Comparison of ENCODE assay signal across 20 cellular contexts in genomic region chr6:14625173-14625895, GRCh38.
DNase-seq lines count a peak whose midpoint lies in the region; ATAC-seq lines count a peak whose summit lies in the region.
"Had no signal": no experiment of that assay in that cellular context is flagged by ENCODE, and none has a peak within 500 bp of the region (broad histone marks: within the 10 kb centered on the region; RNA-seq: fewer than 3 reads in every experiment).

No MANE protein-coding gene starts in this region.

- no peak overlapping the region for H3K4me3 Mint-ChIP-seq in activated naive CD4-positive, alpha-beta T cell treated with anti-CD3 and anti-CD28 coated beads, Interleukin-2, amount 50 U/mL, for 24 hours
- peak overlapping the region in 1 of 2 donors; percentile 5 for H3K4me3 Mint-ChIP-seq in stimulated activated naive B cell treated with anti-CD40 and anti-IgM and Interleukin-4, amounts not matched to agents 10 μg/mL and 1 μg/mL and 100 μg/mL, for 72 hours
- H3K4me3 Mint-ChIP-seq: HFFc6 had no signal

- peak overlapping the region; percentile 12 for H3K27ac ChIP-seq in KOPT-K1 (ENCODE audit: low read depth, low read length, poor library complexity, severe bottlenecking)
- H3K27ac ChIP-seq: SJCRH30 had no signal

- no peaks in the 10 kb centered on the region for H3K36me3 ChIP-seq in KOPT-K1 (ENCODE audit: insufficient read depth, low read length)
- H3K36me3 ChIP-seq: BE2C, SJCRH30 had no signal

- H3K27me3 Mint-ChIP-seq in activated naive CD4-positive, alpha-beta T cell treated with anti-CD3 and anti-CD28 coated beads, Interleukin-2, amount 50 U/mL, for 24 hours = no peaks in the 10 kb centered on the region
- no peaks in the 10 kb centered on the region for H3K27me3 Mint-ChIP-seq in stimulated activated naive B cell treated with anti-CD40 and anti-IgM and Interleukin-4, amounts not matched to agents 10 μg/mL and 1 μg/mL and 100 μg/mL, for 72 hours

- H3K9me3 ChIP-seq in KOPT-K1 (ENCODE audit: insufficient read depth, low read length, poor library complexity, severe bottlenecking) = no peaks in the 10 kb centered on the region
- H3K9me3 ChIP-seq: BE2C, SJCRH30 had no signal

- DNase-seq in activated naive CD4-positive, alpha-beta T cell treated with anti-CD3 and anti-CD28 coated beads, Interleukin-2, amount 50 U/mL, for 16 hours = no peak
- DNase-seq in islet precursor cell (peak; percentile 24), SW 1271 (lab: John Stamatoyannopoulos, UW) (no peak)
- no peak for DNase-seq in stimulated activated naive B cell treated with anti-CD40 and anti-IgM and Interleukin-4, amounts not matched to agents 10 μg/mL and 1 μg/mL and 100 μg/mL, for 72 hours
- no peak for DNase-seq in activated effector memory CD4-positive, alpha-beta T cell treated with anti-CD3 and anti-CD28 coated beads, Interleukin-2, amount 50 U/mL, for 16 hours
- DNase-seq: BE2C, DMS53, GDM1, HFFc6, IMR-90, Kasumi-1, NCI-H1694, NCI-H2081, NCI-H2171, NCI-H524 treated with DMSO at 0.1 percent for 48 hours, OCI-M1, SJCRH30 had no signal

- no peaks in the 10 kb centered on the region for H3K9me3 Mint-ChIP-seq in activated naive CD4-positive, alpha-beta T cell treated with anti-CD3 and anti-CD28 coated beads, Interleukin-2, amount 50 U/mL, for 24 hours
- peaks cover 4% of the 10 kb centered on the region in 2 donors for H3K9me3 Mint-ChIP-seq in stimulated activated naive B cell treated with anti-CD40 and anti-IgM and Interleukin-4, amounts not matched to agents 10 μg/mL and 1 μg/mL and 100 μg/mL, for 72 hours
- H3K9me3 Mint-ChIP-seq: HFFc6 had no signal

- peak in 1 of 2 donors; percentile 58 for ATAC-seq in stimulated activated naive B cell treated with anti-CD40 and anti-IgM and Interleukin-4, amounts not matched to agents 10 μg/mL and 1 μg/mL and 100 μg/mL, for 72 hours (replicated peaks)
- ATAC-seq in HG03457 (IDR thresholded peaks at IDR 0.05; ENCODE audit: unreplicated experiment) = no peak

- peak overlapping the region; percentile 15 for H3K27ac Mint-ChIP-seq in activated naive CD4-positive, alpha-beta T cell treated with anti-CD3 and anti-CD28 coated beads, Interleukin-2, amount 50 U/mL, for 24 hours
- peak overlapping the region; percentile 90 for H3K27ac Mint-ChIP-seq in stimulated activated naive B cell treated with anti-CD40 and anti-IgM and Interleukin-4, amounts not matched to agents 10 μg/mL and 1 μg/mL and 100 μg/mL, for 72 hours
- H3K27ac Mint-ChIP-seq: HFFc6 had no signal

- peaks cover 23% of the 10 kb centered on the region for H3K4me1 Mint-ChIP-seq in activated naive CD4-positive, alpha-beta T cell treated with anti-CD3 and anti-CD28 coated beads, Interleukin-2, amount 50 U/mL, for 24 hours
- H3K4me1 Mint-ChIP-seq in stimulated activated naive B cell treated with anti-CD40 and anti-IgM and Interleukin-4, amounts not matched to agents 10 μg/mL and 1 μg/mL and 100 μg/mL, for 72 hours = peaks cover 29 to 40% of the 10 kb centered on the region in 2 donors

- peaks cover 2% of the 10 kb centered on the region for H3K36me3 Mint-ChIP-seq in activated naive CD4-positive, alpha-beta T cell treated with anti-CD3 and anti-CD28 coated beads, Interleukin-2, amount 50 U/mL, for 24 hours
- H3K36me3 Mint-ChIP-seq in stimulated activated naive B cell treated with anti-CD40 and anti-IgM and Interleukin-4, amounts not matched to agents 10 μg/mL and 1 μg/mL and 100 μg/mL, for 72 hours = peaks cover 8 to 27% of the 10 kb centered on the region in 2 donors
